Comparison of ENCODE assay signal across 16 cellular contexts in the genomic region with DNA sequence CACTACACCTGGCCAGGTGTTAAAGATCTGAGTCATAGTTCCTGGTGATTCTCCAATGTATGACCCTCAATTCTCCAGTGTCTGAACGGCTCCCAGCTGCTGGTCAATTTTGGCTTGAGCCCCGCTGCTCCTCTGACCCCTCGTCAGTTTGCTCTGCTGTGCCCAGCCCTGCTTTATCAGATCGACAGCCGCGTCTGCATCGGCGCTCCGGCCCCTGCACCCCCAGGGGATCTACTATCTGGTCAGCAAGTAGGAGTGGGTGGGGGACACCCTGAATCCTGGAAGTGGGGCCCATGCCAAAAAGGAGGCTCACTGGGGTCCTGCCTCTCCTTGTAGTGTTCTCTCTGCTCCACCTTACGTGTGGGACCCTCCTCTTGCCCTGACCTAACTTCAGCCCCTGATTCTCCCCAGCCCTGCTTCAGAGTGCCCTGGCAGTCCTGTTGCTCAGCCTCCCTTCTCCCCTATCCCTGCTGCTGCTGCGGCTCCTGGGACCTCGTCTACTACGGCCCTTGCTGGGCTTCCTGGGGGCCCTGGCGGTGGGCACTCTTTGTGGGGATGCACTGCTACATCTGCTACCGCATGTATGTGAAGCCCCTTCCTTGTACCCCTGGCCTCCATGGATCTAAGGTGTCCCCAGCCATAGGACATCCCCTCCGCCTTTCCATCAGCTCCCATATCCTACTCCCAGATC. TPM values are rescaled to one million over a fixed set of nuclear protein-coding genes. Genes with fewer than 3 reads are reported as not detected.
"Had no signal": no experiment of that assay in that cellular context is flagged by ENCODE, and none has a peak within 500 bp of the region (broad histone marks: within the 10 kb centered on the region; RNA-seq: fewer than 3 reads in every experiment).

No MANE protein-coding gene starts in this region.

- H3K79me2 ChIP-seq: parathyroid adenoma had no signal

- H3K4me1 ChIP-seq: lower lobe of right lung, parathyroid adenoma, right atrium auricular region, thyroid gland, uterus had no signal

- H3K27ac ChIP-seq: coronary artery, epithelial cell of prostate, lower lobe of right lung, parathyroid adenoma, right atrium auricular region, skin epidermis, thyroid gland, uterus had no signal

- H3K4me3 ChIP-seq: coronary artery, lower lobe of right lung, right atrium auricular region, skin epidermis, thyroid gland, uterus had no signal

- H3K9me3 ChIP-seq: lower lobe of right lung, right atrium auricular region, thyroid gland, uterus had no signal

- H2AFZ ChIP-seq: parathyroid adenoma had no signal

- H3K27me3 ChIP-seq: right atrium auricular region, thyroid gland, uterus had no signal

- H3K9ac ChIP-seq: parathyroid adenoma had no signal

- ATAC-seq: activated T-helper 17 cell treated with anti-CD3 and anti-CD28 coated beads, Interleukin-2, amount 50 U/mL, for 72 hours; lower lobe of right lung; naive thymus-derived CD8-positive, alpha-beta T cell had no signal

- DNase-seq: activated CD4-positive, alpha-beta T cell treated with anti-CD3 and anti-CD28 coated beads, Interleukin-2, amount 50 U/mL, for 1 hour; activated naive CD4-positive, alpha-beta T cell treated with anti-CD3 and anti-CD28 coated beads, Interleukin-2, amount 10 ng/mL, durations not matched to agents 7 days and 5 days; activated T-cell treated with anti-CD3 and anti-CD28 coated beads for 4 hours; caudate nucleus; effector CD4-positive, alpha-beta T cell; lower lobe of right lung; naive thymus-derived CD8-positive, alpha-beta T cell; thyroid gland; uterus had no signal

- H3K36me3 ChIP-seq: uterus had no signal

RNA-seq across cellular contexts. Expression of gene SLC39A5, which starts 5.0 kb away (rescaled TPM):
- total RNA-seq: lower lobe of right lung; mononuclear cell; naive thymus-derived CD8-positive, alpha-beta T cell; right atrium auricular region; thyroid gland had no signal
- polyA plus RNA-seq: naive thymus-derived CD8-positive, alpha-beta T cell had no signal
